Comparison of ENCODE assay signal across 11 cellular contexts in genomic region chr10:4067552-4068254, GRCh38.
A peak's percentile ranks its signal among the peaks of the same experiment; 100 is the strongest.
DNase-seq lines count a peak whose midpoint lies in the region; ATAC-seq and TF ChIP-seq lines count a peak whose summit lies in the region.
"Had no signal": no experiment of that assay in that cellular context is flagged by ENCODE, and none has a peak within 500 bp of the region (broad histone marks: within the 10 kb centered on the region; RNA-seq: fewer than 3 reads in every experiment).

No MANE protein-coding gene starts in this region.

- H3K4me1 Mint-ChIP-seq in activated CD8-positive, alpha-beta memory T cell treated with anti-CD3 and anti-CD28 coated beads, Interleukin-2, amount 10 ng/mL, durations not matched to agents 7 days and 5 days = peaks cover 7% of the 10 kb centered on the region
- no peaks in the 10 kb centered on the region for H3K4me1 Mint-ChIP-seq in activated CD8-positive, alpha-beta T cell treated with anti-CD3 and anti-CD28 coated beads for 36 hours (ENCODE audit: low read depth)
- H3K4me1 Mint-ChIP-seq in stimulated activated effector memory CD8-positive, alpha-beta T cell treated with anti-CD3 and anti-CD28 coated beads, Interleukin-12 subunit alpha, Interleukin-12 subunit beta, amount 100 ng/mL, for 72 hours = no peaks in the 10 kb centered on the region

- peak; percentile 70 for ATAC-seq in activated CD8-positive, alpha-beta memory T cell treated with anti-CD3 and anti-CD28 coated beads, Interleukin-2, amount 10 ng/mL, durations not matched to agents 7 days and 5 days
- peak; percentile 73 for ATAC-seq in HG03066 (IDR thresholded peaks at IDR 0.05; ENCODE audit: low read depth, unreplicated experiment)
- peak; percentile 81 for ATAC-seq in activated CD8-positive, alpha-beta T cell treated with anti-CD3 and anti-CD28 coated beads for 36 hours
- peak; percentile 75 for ATAC-seq in stimulated activated effector memory CD8-positive, alpha-beta T cell treated with anti-CD3 and anti-CD28 coated beads, Interleukin-12 subunit alpha, Interleukin-12 subunit beta, amount 100 ng/mL, for 72 hours

- POLR2A ChIA-PET in activated CD8-positive, alpha-beta T cell treated with anti-CD3 and anti-CD28 coated beads for 36 hours (lab: Charles Lee) = interaction anchor here (1.0 kb wide), 1 partner anchor 193 kb away, joined by 3 read pairs; no protein-coding TSS in a partner anchor

- TF ChIP-seq CTCF in activated CD8-positive, alpha-beta T cell treated with anti-CD3 and anti-CD28 coated beads for 36 hours (IDR thresholded peaks at IDR 0.05) = no peak
- TF ChIP-seq CTCF in adrenal gland (IDR thresholded peaks at IDR 0.05) = no peak

- H3K36me3 Mint-ChIP-seq in activated CD8-positive, alpha-beta memory T cell treated with anti-CD3 and anti-CD28 coated beads, Interleukin-2, amount 10 ng/mL, durations not matched to agents 7 days and 5 days = peaks cover 1% of the 10 kb centered on the region
- H3K36me3 Mint-ChIP-seq in activated CD8-positive, alpha-beta T cell treated with anti-CD3 and anti-CD28 coated beads for 36 hours (ENCODE audit: low read depth) = no peaks in the 10 kb centered on the region
- H3K36me3 Mint-ChIP-seq in stimulated activated effector memory CD8-positive, alpha-beta T cell treated with anti-CD3 and anti-CD28 coated beads, Interleukin-12 subunit alpha, Interleukin-12 subunit beta, amount 100 ng/mL, for 72 hours = peaks cover 6% of the 10 kb centered on the region

- no peaks in the 10 kb centered on the region for H3K9me3 Mint-ChIP-seq in activated CD8-positive, alpha-beta memory T cell treated with anti-CD3 and anti-CD28 coated beads, Interleukin-2, amount 10 ng/mL, durations not matched to agents 7 days and 5 days (ENCODE audit: low read depth)
- H3K9me3 Mint-ChIP-seq in activated CD8-positive, alpha-beta T cell treated with anti-CD3 and anti-CD28 coated beads for 36 hours = no peaks in the 10 kb centered on the region
- no peaks in the 10 kb centered on the region for H3K9me3 Mint-ChIP-seq in stimulated activated effector memory CD8-positive, alpha-beta T cell treated with anti-CD3 and anti-CD28 coated beads, Interleukin-12 subunit alpha, Interleukin-12 subunit beta, amount 100 ng/mL, for 72 hours

- no peaks in the 10 kb centered on the region for H3K36me3 ChIP-seq in adrenal gland (replicated peaks in 1 of 2)
- H3K36me3 ChIP-seq: BLaER1, esophagus muscularis mucosa had no signal

- intact Hi-C loops in activated CD8-positive, alpha-beta T cell treated with anti-CD3 and anti-CD28 coated beads for 36 hours (cut with micrococcal nuclease) = no loop called here
- intact Hi-C loops in adrenal gland (cut with DNase I) = no loop called here

- peaks cover 0 to 9% of the 10 kb centered on the region in 2 donors for H3K4me1 ChIP-seq in adrenal gland (replicated peaks in 1 of 2)
- H3K4me1 ChIP-seq: BLaER1 had no signal

- no peaks in the 10 kb centered on the region for H3K27me3 Mint-ChIP-seq in activated CD8-positive, alpha-beta memory T cell treated with anti-CD3 and anti-CD28 coated beads, Interleukin-2, amount 10 ng/mL, durations not matched to agents 7 days and 5 days
- H3K27me3 Mint-ChIP-seq in activated CD8-positive, alpha-beta T cell treated with anti-CD3 and anti-CD28 coated beads for 36 hours = no peaks in the 10 kb centered on the region

- no peaks in the 10 kb centered on the region for H3K9me3 ChIP-seq in adrenal gland (replicated peaks in 1 of 3)
- H3K9me3 ChIP-seq: BLaER1, esophagus muscularis mucosa had no signal

- H3K4me3 Mint-ChIP-seq in activated CD8-positive, alpha-beta memory T cell treated with anti-CD3 and anti-CD28 coated beads, Interleukin-2, amount 10 ng/mL, durations not matched to agents 7 days and 5 days = no peak overlapping the region
- no peak overlapping the region for H3K4me3 Mint-ChIP-seq in activated CD8-positive, alpha-beta T cell treated with anti-CD3 and anti-CD28 coated beads for 36 hours
- no peak overlapping the region for H3K4me3 Mint-ChIP-seq in stimulated activated effector memory CD8-positive, alpha-beta T cell treated with anti-CD3 and anti-CD28 coated beads, Interleukin-12 subunit alpha, Interleukin-12 subunit beta, amount 100 ng/mL, for 72 hours

- no peaks in the 10 kb centered on the region for H3K27me3 ChIP-seq in adrenal gland
- H3K27me3 ChIP-seq: BLaER1, esophagus muscularis mucosa had no signal

- H3K4me3 ChIP-seq in adrenal gland = no peak overlapping the region
- H3K4me3 ChIP-seq: BLaER1, esophagus muscularis mucosa, skin epidermis had no signal

- TF ChIP-seq POLR2A in adrenal gland (IDR thresholded peaks at IDR 0.05) = no peak

- 59 to 69% (median 61%) methylated on average over 8 of the region's 8 CpGs for WGBS in adrenal gland, 4 donors

- no peak overlapping the region for H3K27ac Mint-ChIP-seq in activated CD8-positive, alpha-beta memory T cell treated with anti-CD3 and anti-CD28 coated beads, Interleukin-2, amount 10 ng/mL, durations not matched to agents 7 days and 5 days
- H3K27ac Mint-ChIP-seq in activated CD8-positive, alpha-beta T cell treated with anti-CD3 and anti-CD28 coated beads for 36 hours = no peak overlapping the region
- no peak overlapping the region for H3K27ac Mint-ChIP-seq in stimulated activated effector memory CD8-positive, alpha-beta T cell treated with anti-CD3 and anti-CD28 coated beads, Interleukin-12 subunit alpha, Interleukin-12 subunit beta, amount 100 ng/mL, for 72 hours

- CTCF ChIA-PET in activated CD8-positive, alpha-beta memory T cell treated with anti-CD3 and anti-CD28 coated beads, Interleukin-2, amount 10 ng/mL, durations not matched to agents 7 days and 5 days (lab: Charles Lee) = interaction anchor here (0.9 kb wide), 1 partner anchor 12 kb away, joined by 3 read pairs; no protein-coding TSS in a partner anchor
- CTCF ChIA-PET in activated CD8-positive, alpha-beta T cell treated with anti-CD3 and anti-CD28 coated beads for 36 hours (lab: Charles Lee) = interaction anchor here (1.2 kb wide), 1 partner anchor 10 kb away, joined by 3 read pairs; no protein-coding TSS in a partner anchor

- DNase-seq in activated CD8-positive, alpha-beta memory T cell treated with anti-CD3 and anti-CD28 coated beads, Interleukin-2, amount 10 ng/mL, durations not matched to agents 7 days and 5 days = peak; percentile 47
- DNase-seq in activated CD8-positive, alpha-beta memory T cell treated with anti-CD3 and anti-CD28 coated beads, Interleukin-2, amount 50 U/mL, for 4 hours = no peak
- DNase-seq in activated CD8-positive, alpha-beta T cell treated with anti-CD3 and anti-CD28 coated beads for 36 hours = peak; percentile 69
- no peak for DNase-seq in stimulated activated effector memory CD8-positive, alpha-beta T cell treated with anti-CD3 and anti-CD28 coated beads, Interleukin-12 subunit alpha, Interleukin-12 subunit beta, amount 100 ng/mL, for 72 hours (ENCODE audit: low spot score in 2 of 2)
- DNase-seq in amygdala (lab: John Stamatoyannopoulos, UW) = no peak
- no peak for DNase-seq in adrenal gland
- no peak for DNase-seq in NCI-H524 treated with DMSO at 0.1 percent for 48 hours (lab: John Stamatoyannopoulos, UW)

- peak overlapping the region in 1 of 5 donors; percentile 22 for H3K27ac ChIP-seq in adrenal gland
- H3K27ac ChIP-seq: BLaER1, esophagus muscularis mucosa had no signal

Comparison
In these comparisons a context has a peak if more than half of its experiments do, and no peak if none do; other contexts are left out.
1. DNase-seq: peak in activated CD8-positive, alpha-beta memory T cell treated with anti-CD3 and anti-CD28 coated beads, Interleukin-2, amount 10 ng/mL, durations not matched to agents 7 days and 5 days (single experiment) and activated CD8-positive, alpha-beta T cell treated with anti-CD3 and anti-CD28 coated beads for 36 hours (single experiment); none in activated CD8-positive, alpha-beta memory T cell treated with anti-CD3 and anti-CD28 coated beads, Interleukin-2, amount 50 U/mL, for 4 hours (single experiment), stimulated activated effector memory CD8-positive, alpha-beta T cell treated with anti-CD3 and anti-CD28 coated beads, Interleukin-12 subunit alpha, Interleukin-12 subunit beta, amount 100 ng/mL, for 72 hours (0 of 2), amygdala (0 of 56), adrenal gland (0 of 7) and NCI-H524 treated with DMSO at 0.1 percent for 48 hours (single experiment).
2. Peak in every context shown above with its lines, with median percentiles within 50 percentile points of each other: ATAC-seq.